ENCODE assay signal across 17 cellular contexts in the genomic region with DNA sequence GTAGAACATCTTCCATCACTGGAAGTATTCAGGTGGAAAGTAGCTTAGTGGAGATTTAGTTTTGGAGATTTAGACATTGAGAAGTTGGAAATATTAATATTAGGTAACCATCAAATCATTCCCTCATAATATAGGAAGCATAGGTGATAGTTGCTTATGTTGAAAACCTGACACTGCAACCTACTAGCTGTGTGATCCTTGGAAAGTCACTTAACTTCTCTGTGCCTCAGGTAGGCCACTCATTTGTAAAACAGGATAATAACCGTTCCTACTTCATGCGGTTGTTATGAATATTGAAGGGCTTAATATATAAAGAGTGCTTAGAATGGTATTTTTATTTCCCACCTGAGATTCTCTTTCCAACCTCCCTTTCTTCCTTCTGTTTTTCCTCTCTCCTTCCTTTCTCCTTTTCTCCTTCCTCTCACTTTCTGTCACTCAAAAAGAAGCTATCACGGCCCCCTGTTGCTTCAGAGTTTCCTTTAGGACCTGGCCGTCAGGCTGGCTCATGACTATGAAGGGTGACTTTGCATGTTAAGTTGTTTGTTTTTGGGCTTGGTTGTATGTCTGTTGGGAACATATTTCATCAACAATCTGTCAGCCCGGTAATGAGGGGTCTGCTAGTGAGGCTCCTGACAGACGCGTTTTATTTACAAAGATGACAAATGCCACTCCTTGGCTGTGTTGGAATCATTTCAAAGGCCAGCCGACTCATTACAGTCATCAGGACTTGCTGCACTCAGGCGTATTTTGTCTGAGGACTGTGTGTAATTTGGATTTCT. TPM values are rescaled to one million over a fixed set of nuclear protein-coding genes. Genes with fewer than 3 reads are reported as not detected.
DNase-seq lines count a peak whose midpoint lies in the region; ATAC-seq and TF ChIP-seq lines count a peak whose summit lies in the region.
"Had no signal": no experiment of that assay in that cellular context is flagged by ENCODE, and none has a peak within 500 bp of the region (broad histone marks: within the 10 kb centered on the region; RNA-seq: fewer than 3 reads in every experiment).

No MANE protein-coding gene starts in this region.

- H3K4me3 ChIP-seq in mesodermal cell (ENCODE audit: extremely low read depth, insufficient read depth, low read length, poor library complexity, severe bottlenecking) (no peak overlapping the region), Karpas-422 (ENCODE audit: low read length) (no peak overlapping the region)
- H3K4me3 ChIP-seq: cardiac muscle cell, GM12878, GM23338, lung, pancreas, tibial nerve had no signal

- no peak for TF ChIP-seq CTCF in activated B cell treated with CpG ODN at 0.5 μM for 24 hours (IDR thresholded peaks at IDR 0.05)

- 72 to 94% methylated on average over 3 to 4 of the region's 9 CpGs for WGBS in mesodermal cell (ENCODE audit: insufficient coverage in 2 of 2), 2 experiments

- no peak overlapping the region for H3K4me2 ChIP-seq in Karpas-422 (ENCODE audit: low read depth, low read length, poor library complexity, severe bottlenecking)
- H3K4me2 ChIP-seq: GM23338 had no signal

- intact Hi-C loops in activated B cell treated with CpG ODN at 0.5 μM for 24 hours (cut with micrococcal nuclease): no loop called here

- CTCF ChIA-PET in activated B cell treated with CpG ODN at 0.5 μM for 24 hours (lab: Charles Lee): no interaction called here
- CTCF ChIA-PET in activated CD4-positive, alpha-beta memory T cell treated with anti-CD3 and anti-CD28 coated beads, Interleukin-2, amount 10 ng/mL, durations not matched to agents 7 days and 5 days (lab: Charles Lee): interaction anchor here (1.1 kb wide), 1 partner anchor 11 kb away, joined by 3 read pairs; no protein-coding TSS in a partner anchor

- no peaks in the 10 kb centered on the region for H3K27me3 ChIP-seq in Karpas-422 (ENCODE audit: low read length)
- H3K27me3 ChIP-seq: cardiac muscle cell, tibial nerve had no signal

- peak overlapping the region; percentile 26 for H3K27ac Mint-ChIP-seq in activated B cell treated with CpG ODN at 0.5 μM for 24 hours
- H3K27ac Mint-ChIP-seq in activated CD4-positive, alpha-beta memory T cell treated with anti-CD3 and anti-CD28 coated beads, Interleukin-2, amount 10 ng/mL, durations not matched to agents 7 days and 5 days: no peak overlapping the region
- H3K27ac Mint-ChIP-seq: activated CD4-positive, alpha-beta T cell treated with anti-CD3 and anti-CD28 coated beads, Interleukin-2, amount 10 ng/mL, durations not matched to agents 7 days and 5 days; GM23338 had no signal

- H3K4me1 ChIP-seq in mesodermal cell (ENCODE audit: control insufficient read depth, insufficient read depth, low read length, poor library complexity, severe bottlenecking) (no peaks in the 10 kb centered on the region), Karpas-422 (ENCODE audit: low read length) (peaks cover 20% of the 10 kb centered on the region)
- H3K4me1 ChIP-seq: pancreas, tibial nerve had no signal

- H3K9me2 ChIP-seq in Karpas-422 (replicated peaks; ENCODE audit: insufficient read depth, low read length): no peaks in the 10 kb centered on the region

- DNase-seq in EH (ENCODE audit: low read depth) (peak; percentile 63), NCI-H1694 (lab: John Stamatoyannopoulos, UW) (peak; percentile 89), activated B cell treated with CpG ODN at 0.5 μM for 24 hours (no peak), Karpas-422 (no peak)
- DNase-seq in activated CD4-positive, alpha-beta memory T cell treated with anti-CD3 and anti-CD28 coated beads, Interleukin-2, amount 10 ng/mL, durations not matched to agents 7 days and 5 days: no peak
- DNase-seq: activated CD4-positive, alpha-beta T cell treated with anti-CD3 and anti-CD28 coated beads, Interleukin-2, amount 10 ng/mL, durations not matched to agents 7 days and 5 days; NCI-H1092; NK-92 treated with Interleukin-12 subunit alpha and Interleukin-12 subunit beta, amount 100 ng/mL, for 24 hours; pancreas; stimulated activated CD4-positive, alpha-beta T cell treated with anti-CD3 and anti-CD28 coated beads, Interleukin-12 subunit alpha, Interleukin-12 subunit beta, amount 100 ng/mL, for 4 hours had no signal

- POLR2A ChIA-PET in activated B cell treated with CpG ODN at 0.5 μM for 24 hours (lab: Charles Lee): interaction anchor here (1.6 kb wide), 1 partner anchor 32 kb away, joined by 3 read pairs; no protein-coding TSS in a partner anchor
- POLR2A ChIA-PET in activated CD4-positive, alpha-beta memory T cell treated with anti-CD3 and anti-CD28 coated beads, Interleukin-2, amount 10 ng/mL, durations not matched to agents 7 days and 5 days (lab: Charles Lee): no interaction called here

- no peak overlapping the region for H3K4me3 Mint-ChIP-seq in activated B cell treated with CpG ODN at 0.5 μM for 24 hours
- no peak overlapping the region for H3K4me3 Mint-ChIP-seq in activated CD4-positive, alpha-beta memory T cell treated with anti-CD3 and anti-CD28 coated beads, Interleukin-2, amount 10 ng/mL, durations not matched to agents 7 days and 5 days
- H3K4me3 Mint-ChIP-seq: activated CD4-positive, alpha-beta T cell treated with anti-CD3 and anti-CD28 coated beads, Interleukin-2, amount 10 ng/mL, durations not matched to agents 7 days and 5 days; GM23338 had no signal

- H3K9me3 ChIP-seq in mesodermal cell (ENCODE audit: control insufficient read depth, low read length) (no peaks in the 10 kb centered on the region), Karpas-422 (ENCODE audit: low read length) (no peaks in the 10 kb centered on the region)
- H3K9me3 ChIP-seq: pancreas had no signal

- peak overlapping the region; percentile 38 for H3K27ac ChIP-seq in mesodermal cell (ENCODE audit: low read depth, low read length, severe bottlenecking)
- no peak overlapping the region for H3K27ac ChIP-seq in Karpas-422 (ENCODE audit: low read length)
- H3K27ac ChIP-seq: cardiac muscle cell, pancreas, tibial nerve had no signal

- H2AFZ ChIP-seq in Karpas-422 (ENCODE audit: low read length): no peak overlapping the region
- H2AFZ ChIP-seq: GM23338 had no signal

- peaks cover 88% of the 10 kb centered on the region for H3K79me2 ChIP-seq in Karpas-422 (ENCODE audit: low read length)

- peaks cover 40% of the 10 kb centered on the region for H4K20me1 ChIP-seq in Karpas-422 (ENCODE audit: insufficient read depth, low read depth, low read length)

- peaks cover 65% of the 10 kb centered on the region for H3K36me3 Mint-ChIP-seq in activated B cell treated with CpG ODN at 0.5 μM for 24 hours (ENCODE audit: low read depth)
- H3K36me3 Mint-ChIP-seq in activated CD4-positive, alpha-beta memory T cell treated with anti-CD3 and anti-CD28 coated beads, Interleukin-2, amount 10 ng/mL, durations not matched to agents 7 days and 5 days (ENCODE audit: low read depth): peaks cover 51% of the 10 kb centered on the region

- peaks cover 35% of the 10 kb centered on the region for H3K4me1 Mint-ChIP-seq in activated B cell treated with CpG ODN at 0.5 μM for 24 hours
- peaks cover 32% of the 10 kb centered on the region for H3K4me1 Mint-ChIP-seq in activated CD4-positive, alpha-beta memory T cell treated with anti-CD3 and anti-CD28 coated beads, Interleukin-2, amount 10 ng/mL, durations not matched to agents 7 days and 5 days
- H3K4me1 Mint-ChIP-seq: GM23338 had no signal

- ATAC-seq in activated B cell treated with CpG ODN at 0.5 μM for 24 hours (ENCODE audit: low read depth) (no peak), HG03159 (IDR thresholded peaks at IDR 0.05; ENCODE audit: unreplicated experiment) (no peak)
- ATAC-seq: GM12878, pancreas had no signal

- H3K9me3 Mint-ChIP-seq in activated B cell treated with CpG ODN at 0.5 μM for 24 hours: no peaks in the 10 kb centered on the region
- peaks cover 7% of the 10 kb centered on the region for H3K9me3 Mint-ChIP-seq in activated CD4-positive, alpha-beta memory T cell treated with anti-CD3 and anti-CD28 coated beads, Interleukin-2, amount 10 ng/mL, durations not matched to agents 7 days and 5 days
- H3K9me3 Mint-ChIP-seq: GM23338 had no signal

- H3K9ac ChIP-seq in Karpas-422 (ENCODE audit: low read length): no peak overlapping the region

- H3K27me3 Mint-ChIP-seq in activated B cell treated with CpG ODN at 0.5 μM for 24 hours: no peaks in the 10 kb centered on the region
- H3K27me3 Mint-ChIP-seq in activated CD4-positive, alpha-beta memory T cell treated with anti-CD3 and anti-CD28 coated beads, Interleukin-2, amount 10 ng/mL, durations not matched to agents 7 days and 5 days: no peaks in the 10 kb centered on the region
- H3K27me3 Mint-ChIP-seq: activated CD4-positive, alpha-beta T cell treated with anti-CD3 and anti-CD28 coated beads, Interleukin-2, amount 10 ng/mL, durations not matched to agents 7 days and 5 days had no signal

- H3K36me3 ChIP-seq in mesodermal cell (ENCODE audit: control insufficient read depth, insufficient read depth, low read length): no peaks in the 10 kb centered on the region
- peaks cover 27% of the 10 kb centered on the region; the same call in 1 of the 2 replicates for H3K36me3 ChIP-seq in Karpas-422 (ENCODE audit: insufficient read depth, low read length)
- H3K36me3 ChIP-seq: cardiac muscle cell, pancreas, tibial nerve had no signal

RNA-seq across cellular contexts. Expression of gene DOCK2, which starts 31.0 kb away (rescaled TPM):
- 274 and 344 TPM in 2 replicates for total RNA-seq in activated B cell treated with CpG ODN at 0.5 μM for 24 hours
- polyA plus RNA-seq in mesodermal cell (2013, experiment 1 of 2): 2.1 TPM
- polyA plus RNA-seq in mesodermal cell (2013, experiment 2 of 2): 2.0 TPM
- 199 and 255 TPM in 2 replicates for total RNA-seq in Karpas-422 (2014; rRNA removed; shearing (Covaris generic); ENCODE audit: low replicate concordance)
- total RNA-seq in activated CD4-positive, alpha-beta memory T cell treated with anti-CD3 and anti-CD28 coated beads, Interleukin-2, amount 10 ng/mL, durations not matched to agents 7 days and 5 days: 100 to 1,000 TPM; 248 to 270 TPM

Comparison
In these comparisons a context has a peak if more than half of its experiments do, and no peak if none do; other contexts are left out.
1. DNase-seq: peak in EH (single experiment) and NCI-H1694 (single experiment); none in activated B cell treated with CpG ODN at 0.5 μM for 24 hours (single experiment), Karpas-422 (single experiment) and activated CD4-positive, alpha-beta memory T cell treated with anti-CD3 and anti-CD28 coated beads, Interleukin-2, amount 10 ng/mL, durations not matched to agents 7 days and 5 days (single experiment).